In the genomic region with DNA sequence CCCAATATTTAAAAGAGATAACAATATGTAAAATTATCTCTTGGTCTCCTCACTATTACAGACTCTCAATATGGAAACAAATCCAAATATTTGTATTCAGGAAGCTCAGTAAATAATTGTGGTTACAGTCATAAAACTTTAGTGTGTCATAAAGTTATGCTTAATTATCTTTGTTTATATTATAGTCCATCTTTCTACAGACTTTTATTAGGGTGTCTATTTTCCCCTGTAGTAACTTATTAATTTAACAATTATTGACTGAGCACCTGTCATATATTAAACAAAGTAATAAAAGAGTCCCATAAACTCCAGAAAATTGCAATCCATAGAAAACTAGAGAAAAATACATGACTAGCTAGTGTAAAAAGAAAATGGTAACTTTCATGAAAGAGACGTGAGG, we compare ENCODE assay signal across 23 cellular contexts.
"Had no signal": no experiment of that assay in that cellular context is flagged by ENCODE, and none has a peak within 500 bp of the region (broad histone marks: within the 10 kb centered on the region; RNA-seq: fewer than 3 reads in every experiment).

No MANE protein-coding gene starts in this region.

- H3K27me3 ChIP-seq: heart right ventricle, neural progenitor cell, ovary, right atrium auricular region, sigmoid colon, stomach, transverse colon had no signal

- H3K36me3 ChIP-seq: heart right ventricle, left ventricle myocardium inferior, lower lobe of right lung, neural progenitor cell, ovary, right atrium auricular region, sigmoid colon, stomach, thoracic aorta, transverse colon had no signal

- H3K27ac Mint-ChIP-seq: memory B cell, mesothelial cell of epicardium, natural killer cell, neural progenitor cell had no signal

- DNase-seq: effector CD4-positive, alpha-beta T cell; heart right ventricle; hypothalamus; left ventricle myocardium inferior; lower lobe of right lung; natural killer cell; nucleus accumbens; ovary; sigmoid colon; stimulated activated CD4-positive, alpha-beta T cell treated with anti-CD3 and anti-CD28 coated beads, Interleukin-12 subunit alpha, Interleukin-12 subunit beta, amount 100 ng/mL, for 4 hours; stimulated activated naive CD4-positive, alpha-beta T cell; stomach; substantia nigra; transverse colon had no signal

- H3K9me3 ChIP-seq: lower lobe of right lung, ovary, transverse colon had no signal

- H2AFZ ChIP-seq: neural progenitor cell had no signal

- H3K9ac ChIP-seq: neural progenitor cell had no signal

- H3K36me3 Mint-ChIP-seq: mesothelial cell of epicardium, natural killer cell, neural progenitor cell had no signal

- H3K4me2 ChIP-seq: neural progenitor cell had no signal

- H3K4me1 ChIP-seq: heart right ventricle, left ventricle myocardium inferior, lower lobe of right lung, neural progenitor cell, right atrium auricular region, stomach, transverse colon had no signal

- H3K27ac ChIP-seq: coronary artery, heart right ventricle, left ventricle myocardium inferior, lower lobe of right lung, neural progenitor cell, ovary, right atrium auricular region, sigmoid colon, skin epidermis, stomach, thoracic aorta, transverse colon had no signal

- FAIRE-seq: keratinocyte had no signal

- H3K4me3 Mint-ChIP-seq: memory B cell, mesothelial cell of epicardium, natural killer cell, neural progenitor cell had no signal

- H3K27me3 Mint-ChIP-seq: memory B cell had no signal

- H3K4me1 Mint-ChIP-seq: natural killer cell, neural progenitor cell had no signal

- ATAC-seq: esophagus mucosa, heart right ventricle, lower lobe of right lung, natural killer cell had no signal

- H3K4me3 ChIP-seq: coronary artery, heart right ventricle, left ventricle myocardium inferior, lower lobe of right lung, neural progenitor cell, ovary, right atrium auricular region, sigmoid colon, skin epidermis, stomach, thoracic aorta, transverse colon had no signal
